ENCODE assay signal across 8 cellular contexts in genomic region chr21:25607151-25607811, GRCh38. TPM values are rescaled to one million over a fixed set of nuclear protein-coding genes. Genes with fewer than 3 reads are reported as not detected.
DNase-seq lines count a peak whose midpoint lies in the region; ATAC-seq and TF ChIP-seq lines count a peak whose summit lies in the region.

Gene MRPL39 (minus strand): TSS chr21:25607481. CDS start chr21:25607475, 6 bp downstream.

- peaks cover 6 to 24% of the 10 kb centered on the region in 2 donors for H3K36me3 Mint-ChIP-seq in activated naive CD4-positive, alpha-beta T cell treated with anti-CD3 and anti-CD28 coated beads, Interleukin-2, amount 50 U/mL, for 72 hours
- H3K36me3 Mint-ChIP-seq in glutamatergic neuron (ENCODE audit: unreplicated experiment) (no peaks in the 10 kb centered on the region), osteocyte (ENCODE audit: unreplicated experiment) (peaks cover 14% of the 10 kb centered on the region)

- no peaks in the 10 kb centered on the region for H3K27me3 ChIP-seq in thymus (ENCODE audit: control insufficient read depth, insufficient read depth)

- H3K4me3 Mint-ChIP-seq in glutamatergic neuron (ENCODE audit: unreplicated experiment) (peak within 1 kb of the TSS; percentile 100), osteocyte (ENCODE audit: unreplicated experiment) (peak within 1 kb of the TSS; percentile 100)

- under 1% methylated on average over 57 of the region's 57 CpGs for WGBS in thymus

- TF ChIP-seq CTCF in GM10266 (IDR thresholded peaks at IDR 0.05; ENCODE audit: control insufficient read depth, insufficient read depth, low read depth, missing control alignments) (peak; percentile 91), glutamatergic neuron (IDR thresholded peaks at IDR 0.05; ENCODE audit: partially characterized antibody, unreplicated experiment) (no peak), osteocyte (IDR thresholded peaks at IDR 0.05) (peak; percentile 73)

- H3K27ac Mint-ChIP-seq in activated naive CD4-positive, alpha-beta T cell treated with anti-CD3 and anti-CD28 coated beads, Interleukin-2, amount 50 U/mL, for 72 hours: peak within 1 kb of the TSS; percentile 89 to 98
- H3K27ac Mint-ChIP-seq in glutamatergic neuron (ENCODE audit: unreplicated experiment): peak within 1 kb of the TSS; percentile 99
- peak within 1 kb of the TSS; percentile 97 for H3K27ac Mint-ChIP-seq in osteocyte (ENCODE audit: unreplicated experiment)

- peak within 1 kb of the TSS; percentile 86 for H3K27ac ChIP-seq in thymus (ENCODE audit: low read depth)

- peaks cover 4% of the 10 kb centered on the region for H3K4me1 Mint-ChIP-seq in glutamatergic neuron (ENCODE audit: low read depth, unreplicated experiment)
- peaks cover 20% of the 10 kb centered on the region for H3K4me1 Mint-ChIP-seq in osteocyte (ENCODE audit: unreplicated experiment)

- peak; percentile 93 for ATAC-seq in HG02588 (IDR thresholded peaks at IDR 0.05; ENCODE audit: unreplicated experiment)
- ATAC-seq in SK-N-SH treated with all-trans-retinoic acid at 6 μM for 48 hours: peak; percentile 98
- ATAC-seq in activated naive CD4-positive, alpha-beta T cell treated with anti-CD3 and anti-CD28 coated beads, Interleukin-2, amount 50 U/mL, for 72 hours: peak; percentile 89 to 91

- H3K4me1 ChIP-seq in thymus (ENCODE audit: control insufficient read depth, insufficient read depth, low read length): peaks cover 14% of the 10 kb centered on the region

- H3K36me3 ChIP-seq in thymus (ENCODE audit: control insufficient read depth, insufficient read depth): peaks cover 5% of the 10 kb centered on the region

- H3K9me3 ChIP-seq in thymus (ENCODE audit: control insufficient read depth): no peaks in the 10 kb centered on the region

- H3K27me3 Mint-ChIP-seq in glutamatergic neuron (ENCODE audit: unreplicated experiment) (peaks cover 4% of the 10 kb centered on the region), osteocyte (ENCODE audit: unreplicated experiment) (no peaks in the 10 kb centered on the region)

- H3K4me3 ChIP-seq in thymus (ENCODE audit: low read length): peak within 1 kb of the TSS; percentile 64

- peak; percentile 87 for DNase-seq in GM10266 (ENCODE audit: extremely low spot score)
- peak; percentile 73 for DNase-seq in NCI-H1048 (lab: John Stamatoyannopoulos, UW)
- DNase-seq in activated naive CD4-positive, alpha-beta T cell treated with anti-CD3 and anti-CD28 coated beads, Interleukin-2, amount 50 U/mL, for 72 hours (ENCODE audit: low spot score in 2 of 2): peak; percentile 84 to 90
- DNase-seq in glutamatergic neuron: peak; percentile 94
- DNase-seq in osteocyte (ENCODE audit: extremely low spot score, unreplicated experiment): peak; percentile 94

- H3K9me3 Mint-ChIP-seq in activated naive CD4-positive, alpha-beta T cell treated with anti-CD3 and anti-CD28 coated beads, Interleukin-2, amount 50 U/mL, for 72 hours: no peaks in the 10 kb centered on the region
- H3K9me3 Mint-ChIP-seq in glutamatergic neuron (ENCODE audit: unreplicated experiment): peaks cover 5% of the 10 kb centered on the region
- H3K9me3 Mint-ChIP-seq in osteocyte (ENCODE audit: unreplicated experiment): no peaks in the 10 kb centered on the region

TF ChIP-seq in SK-N-SH treated with all-trans-retinoic acid at 6 μM for 48 hours, 23 proteins besides CTCF, POLR2A, EP300 and RAD21:
- TF ChIP-seq POU6F1 (CRISPR knock-in tag; IDR thresholded peaks at IDR 0.05; ENCODE audit: borderline replicate concordance, low read depth) (peak; percentile 60; the same call in 1 of the 2 replicates), CSRNP3 (CRISPR knock-in tag; IDR thresholded peaks at IDR 0.05) (no peak)

RNA-seq across cellular contexts. Expression of gene MRPL39, which starts in this region (rescaled TPM):
- total RNA-seq in activated naive CD4-positive, alpha-beta T cell treated with anti-CD3 and anti-CD28 coated beads, Interleukin-2, amount 50 U/mL, for 72 hours: 10 to 100 TPM; 43.0 to 66.3 TPM
- total RNA-seq in glutamatergic neuron (ENCODE audit: unreplicated experiment) (26.1 TPM), osteocyte (20.0 and 24.3 TPM in 2 replicates)
- 30.9 TPM for polyA plus RNA-seq in thymus

Comparison
In these comparisons a context has a peak if more than half of its experiments do, and no peak if none do; other contexts are left out.
1. Peak in every context shown above with its lines: DNase-seq, ATAC-seq, H3K4me3 ChIP-seq and H3K27ac ChIP-seq.